In genomic region chr12:126436041-126436440, GRCh38 we compare ENCODE assay signal across 21 cellular contexts.
DNase-seq lines count a peak whose midpoint lies in the region; TF ChIP-seq lines count a peak whose summit lies in the region.
"Had no signal": no experiment of that assay in that cellular context is flagged by ENCODE, and none has a peak within 500 bp of the region (broad histone marks: within the 10 kb centered on the region; RNA-seq: fewer than 3 reads in every experiment).

No MANE protein-coding gene starts in this region.

- peaks cover 55% of the 10 kb centered on the region for H3K4me1 ChIP-seq in BLaER1
- peaks cover 0 to 53% (median 25%) of the 10 kb centered on the region in 10 experiments; a peak in 17 of 20 replicates for H3K4me1 ChIP-seq in BLaER1 treated with 17β-estradiol and CSF1 and Interleukin-3, amounts not matched to agents 10 nM and 100 nM
- H3K4me1 ChIP-seq in OCI-LY1 (ENCODE audit: insufficient read depth, low read length, severe bottlenecking): peaks cover 43% of the 10 kb centered on the region
- H3K4me1 ChIP-seq: BE2C had no signal

- H3K4me3 ChIP-seq in BLaER1: no peak overlapping the region; the same call in 1 of the 2 replicates
- H3K4me3 ChIP-seq in BLaER1 treated with 17β-estradiol and CSF1 and Interleukin-3, amounts not matched to agents 10 nM and 100 nM: no peak overlapping the region
- H3K4me3 ChIP-seq in OCI-LY1 (ENCODE audit: low read depth, low read length, poor library complexity, severe bottlenecking): no peak overlapping the region
- H3K4me3 ChIP-seq in MG63: no peak overlapping the region
- H3K4me3 ChIP-seq: GM12878 had no signal

- no peaks in the 10 kb centered on the region for H3K79me2 ChIP-seq in OCI-LY1 (ENCODE audit: insufficient read depth, low read length)

- no peaks in the 10 kb centered on the region for H3K9me2 ChIP-seq in OCI-LY1 (ENCODE audit: low read depth, low read length)

- DNase-seq in MG63 (no peak), HuH-7.5 (ENCODE audit: low spot score) (no peak)
- DNase-seq: 8988T; ACHN; BE2C; C1 segment of cervical spinal cord; CD4-positive, alpha-beta memory T cell; CD4-positive, CD25-positive, alpha-beta regulatory T cell; CD8-positive, alpha-beta memory T cell; COR-L47; DMS 273 treated with DMSO at 0.1 percent for 48 hours; DMS153; DMS53; DMS79; DND-41; EL; GDM1 had no signal

- H3K27me3 ChIP-seq in BLaER1 (no peaks in the 10 kb centered on the region), OCI-LY1 (ENCODE audit: insufficient read depth, low read length) (no peaks in the 10 kb centered on the region), MG63 (no peaks in the 10 kb centered on the region)
- no peaks in the 10 kb centered on the region for H3K27me3 ChIP-seq in BLaER1 treated with 17β-estradiol and CSF1 and Interleukin-3, amounts not matched to agents 10 nM and 100 nM
- H3K27me3 ChIP-seq: BE2C had no signal

- peaks cover 7% of the 10 kb centered on the region; the same call in 1 of the 2 replicates for H3K9me3 ChIP-seq in BLaER1
- peaks cover 0 to 16% (median 9%) of the 10 kb centered on the region in 11 experiments; a peak in 11 of 22 replicates for H3K9me3 ChIP-seq in BLaER1 treated with 17β-estradiol and CSF1 and Interleukin-3, amounts not matched to agents 10 nM and 100 nM (replicated peaks in 1 of 11)
- H3K9me3 ChIP-seq in OCI-LY1 (ENCODE audit: low read length): no peaks in the 10 kb centered on the region
- no peaks in the 10 kb centered on the region for H3K9me3 ChIP-seq in MG63
- H3K9me3 ChIP-seq: BE2C had no signal

- no peaks in the 10 kb centered on the region for H3F3A ChIP-seq in OCI-LY1 (ENCODE audit: insufficient read depth, low read length)

- peak overlapping the region; percentile 73 for H3K4me2 ChIP-seq in BLaER1
- H3K4me2 ChIP-seq in BLaER1 treated with 17β-estradiol and CSF1 and Interleukin-3, amounts not matched to agents 10 nM and 100 nM: peak overlapping the region in 10 of 11 experiments; percentile 9 to 78 (median 64); a peak in 17 of 22 replicates
- H3K4me2 ChIP-seq in OCI-LY1 (ENCODE audit: low read length): no peak overlapping the region

- H3K36me3 ChIP-seq in BLaER1 (no peaks in the 10 kb centered on the region), OCI-LY1 (ENCODE audit: insufficient read depth, low read length) (no peaks in the 10 kb centered on the region), MG63 (no peaks in the 10 kb centered on the region)
- H3K36me3 ChIP-seq in BLaER1 treated with 17β-estradiol and CSF1 and Interleukin-3, amounts not matched to agents 10 nM and 100 nM: no peaks in the 10 kb centered on the region
- H3K36me3 ChIP-seq: BE2C had no signal

- H4K20me1 ChIP-seq in BLaER1 (no peaks in the 10 kb centered on the region), OCI-LY1 (ENCODE audit: insufficient read depth, low read length) (no peaks in the 10 kb centered on the region)
- H4K20me1 ChIP-seq in BLaER1 treated with 17β-estradiol and CSF1 and Interleukin-3, amounts not matched to agents 10 nM and 100 nM: no peaks in the 10 kb centered on the region

- no peak for TF ChIP-seq CTCF in OCI-LY1 (IDR thresholded peaks at IDR 0.05; ENCODE audit: low read length)

- H2AFZ ChIP-seq in OCI-LY1 (ENCODE audit: low read length): no peak overlapping the region

- H3K9ac ChIP-seq in BLaER1 (no peak overlapping the region), OCI-LY1 (ENCODE audit: low read length) (no peak overlapping the region)
- no peak overlapping the region for H3K9ac ChIP-seq in BLaER1 treated with 17β-estradiol and CSF1 and Interleukin-3, amounts not matched to agents 10 nM and 100 nM

- H3K27ac ChIP-seq in BLaER1 (peak overlapping the region; percentile 7), OCI-LY1 (ENCODE audit: low read depth, low read length, poor library complexity, severe bottlenecking) (peak overlapping the region; percentile 69)
- H3K27ac ChIP-seq in BLaER1 treated with 17β-estradiol and CSF1 and Interleukin-3, amounts not matched to agents 10 nM and 100 nM: peak overlapping the region in 5 of 11 experiments; percentile 21 to 62 (median 55); a peak in 9 of 22 replicates
